7 cellular contexts compared by ENCODE assay signal in genomic region chr20:62238569-62239277, GRCh38. TPM values are rescaled to one million over a fixed set of nuclear protein-coding genes. Genes with fewer than 3 reads are reported as not detected.
DNase-seq lines count a peak whose midpoint lies in the region; ATAC-seq and TF ChIP-seq lines count a peak whose summit lies in the region.

No MANE protein-coding gene starts in this region.

- POLR2A ChIA-PET in HEK293T (lab: Yijun Ruan, JAX) = no interaction called here

- peaks cover 0 to 8% (median 0%) of the 10 kb centered on the region in 3 donors for H3K27me3 Mint-ChIP-seq in naive B cell

- TF ChIP-seq CTCF in GM12865 (IDR thresholded peaks at IDR 0.05; ENCODE audit: insufficient read depth, low read depth, low read length, missing control alignments) = no peak

- H3K36me3 Mint-ChIP-seq in naive B cell = peaks cover 0 to 5% of the 10 kb centered on the region in 2 donors

- H3K4me3 ChIP-seq in GM12865 (ENCODE audit: low read depth, low read length) (peak overlapping the region; percentile 73), duodenal mucosa (ENCODE audit: low read depth in 1 of 2, low read length in 2 of 2) (peak overlapping the region; percentile 90 to 91)

- no peaks in the 10 kb centered on the region for H3K9me3 ChIP-seq in duodenal mucosa (ENCODE audit: control insufficient read depth in 1 of 2, low read length in 2 of 2)

- H3K27ac ChIP-seq in duodenal mucosa (ENCODE audit: low read depth, low read length) = peak overlapping the region; percentile 35

- ATAC-seq in naive B cell (ENCODE audit: low read depth in 2 of 2) = peak; percentile 0 to 1

- H3K27ac Mint-ChIP-seq in naive B cell = peak overlapping the region; percentile 47 to 93 (median 89)

- peak overlapping the region; percentile 88 to 89 for H3K9ac ChIP-seq in duodenal mucosa (ENCODE audit: low read depth in 1 of 2, low read length in 2 of 2)

- CTCF ChIA-PET in HEK293T (lab: Yijun Ruan, JAX) = no interaction called here

- peak; percentile 22 for DNase-seq in GM12865 (ENCODE audit: low read depth)
- peak; percentile 33 for DNase-seq in HEK293T (ENCODE audit: extremely low spot score)
- peak; percentile 36 for DNase-seq in NCI-H510A treated with DMSO at 0.1 percent for 48 hours (lab: John Stamatoyannopoulos, UW)
- DNase-seq in naive B cell = no peak
- no peak for DNase-seq in AML-193 (lab: John Stamatoyannopoulos, UW)
- no peak for DNase-seq in effector CD8-positive, alpha-beta T cell (lab: John Stamatoyannopoulos, UW)

- H3K36me3 ChIP-seq in duodenal mucosa (ENCODE audit: control insufficient read depth in 1 of 2, insufficient read depth in 2 of 2, low read length in 2 of 2) = peaks cover 0 to 13% of the 10 kb centered on the region in 2 donors

- peak overlapping the region; percentile 80 to 94 (median 86) for H3K4me3 Mint-ChIP-seq in naive B cell

- peaks cover 0 to 3% (median 1%) of the 10 kb centered on the region in 7 donors for H3K9me3 Mint-ChIP-seq in naive B cell

- peaks cover 41 to 43% of the 10 kb centered on the region in 2 donors for H3K4me1 ChIP-seq in duodenal mucosa (ENCODE audit: control insufficient read depth in 1 of 2, insufficient read depth in 2 of 2, low read length in 2 of 2)

- H3K27me3 ChIP-seq in duodenal mucosa (ENCODE audit: control insufficient read depth in 1 of 2, insufficient read depth in 2 of 2, low read length in 2 of 2) = no peaks in the 10 kb centered on the region

- H3K4me1 Mint-ChIP-seq in naive B cell = peaks cover 26 to 37% (median 33%) of the 10 kb centered on the region in 3 donors

TF ChIP-seq in HEK293T, 16 proteins besides CTCF, POLR2A, EP300 and RAD21:
- TF ChIP-seq ELF4 (IDR thresholded peaks at IDR 0.05) (no peak), HDGF (IDR thresholded peaks at IDR 0.05; ENCODE audit: borderline replicate concordance) (no peak), FOXM1 (IDR thresholded peaks at IDR 0.05; ENCODE audit: borderline replicate concordance) (no peak)

RNA-seq across cellular contexts. Expression of gene OSBPL2, which starts 0.4 kb away (rescaled TPM):
- polyA plus RNA-seq in naive B cell (ENCODE audit: low read depth in 6 of 6) = 10 to 100 TPM; 15.8 to 29.5 (median 17.7) TPM

RNA-seq across cellular contexts. Expression of gene HRH3, which starts 18.6 kb away (rescaled TPM):
- not detected for polyA plus RNA-seq in naive B cell (ENCODE audit: low read depth in 6 of 6)

RNA-seq across cellular contexts. Expression of gene MTG2, which starts 55.9 kb away (rescaled TPM):
- 10 to 100 TPM; 12.7 to 19.1 (median 16.3) TPM for polyA plus RNA-seq in naive B cell (ENCODE audit: low read depth in 6 of 6)

Comparison
In these comparisons a context has a peak if more than half of its experiments do, and no peak if none do; other contexts are left out.
1. DNase-seq: peak in GM12865 (single experiment), HEK293T (single experiment) and NCI-H510A treated with DMSO at 0.1 percent for 48 hours (single experiment); none in naive B cell (single experiment), AML-193 (0 of 2) and effector CD8-positive, alpha-beta T cell (single experiment).